ENCODE assay signal across 7 cellular contexts in the genomic region with DNA sequence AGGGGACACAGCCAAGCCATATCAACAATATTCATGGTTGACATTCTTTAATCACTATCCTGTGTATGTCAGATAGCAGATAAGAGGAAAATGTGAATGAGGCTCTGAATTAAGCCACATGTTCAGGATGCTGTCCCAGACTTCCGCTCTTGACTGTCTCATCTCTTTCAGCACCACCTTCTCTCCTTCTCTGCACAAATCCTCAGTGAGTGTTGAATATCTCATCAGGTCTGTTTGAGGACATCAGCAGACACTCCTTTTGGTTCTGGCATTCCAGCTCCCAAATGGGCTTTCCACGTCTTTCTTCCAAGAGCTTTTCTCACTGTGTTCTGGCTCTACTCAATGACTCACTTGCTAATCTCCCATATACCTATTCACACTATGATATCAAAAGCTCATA.
"Had no signal": no experiment of that assay in that cellular context is flagged by ENCODE, and none has a peak within 500 bp of the region (broad histone marks: within the 10 kb centered on the region; RNA-seq: fewer than 3 reads in every experiment).

No MANE protein-coding gene starts in this region.

- H3K4me3 ChIP-seq: GM23248 had no signal

- FAIRE-seq: H54, HTR-8/SVneo had no signal

- H3K9ac ChIP-seq: GM23248 had no signal

- H2AFZ ChIP-seq: GM23248 had no signal

- H3K27ac ChIP-seq: GM23248 had no signal

- DNase-seq: GM23248, GOT3, H9, HCEC 1CT, IMR-90 had no signal
